In the genomic region with DNA sequence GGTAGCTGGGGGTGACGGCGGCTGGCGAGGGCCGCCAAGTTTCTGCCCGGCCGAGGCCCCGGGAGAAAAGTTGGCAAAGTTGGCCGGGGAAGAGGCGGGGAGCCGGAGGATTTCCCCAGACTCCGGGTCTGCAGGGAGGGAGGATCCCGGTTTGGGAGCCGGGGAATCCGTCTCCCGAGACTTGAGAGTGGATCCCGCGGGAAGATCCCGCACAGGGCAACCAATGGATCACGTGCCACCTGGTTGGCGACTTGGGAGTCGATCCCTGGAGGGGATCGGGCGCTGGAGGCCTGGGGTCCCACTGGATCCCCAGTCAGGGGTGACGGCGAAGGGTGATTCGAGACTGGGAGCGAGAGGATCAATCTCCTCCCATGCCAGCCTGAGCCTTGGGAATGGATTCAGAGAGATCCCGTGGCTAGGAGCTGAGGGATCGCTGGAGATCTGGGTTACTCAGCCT, we compare ENCODE assay signal across 8 cellular contexts. TPM values are rescaled to one million over a fixed set of nuclear protein-coding genes. Genes with fewer than 3 reads are reported as not detected.
DNase-seq lines count a peak whose midpoint lies in the region; ATAC-seq and TF ChIP-seq lines count a peak whose summit lies in the region.

No MANE protein-coding gene starts in this region.

- H2AK5ac ChIP-seq in H9 (ENCODE audit: insufficient read length, low read length): no peak overlapping the region

- H3K4me1 ChIP-seq in H9 (ENCODE audit: insufficient read depth, low read length) (peaks cover 4% of the 10 kb centered on the region; the same call in 1 of the 2 replicates), esophagus (ENCODE audit: control insufficient read depth in 2 of 2, insufficient read depth in 2 of 2, low read length in 1 of 2) (peaks cover 0 to 8% of the 10 kb centered on the region in 2 donors), aorta (ENCODE audit: control insufficient read depth in 1 of 2, insufficient read depth in 2 of 2, low read length in 2 of 2) (no peaks in the 10 kb centered on the region), SJCRH30 (no peaks in the 10 kb centered on the region)

- H3K27me3 ChIP-seq in H9 (ENCODE audit: insufficient read depth, low read length) (no peaks in the 10 kb centered on the region), esophagus (ENCODE audit: control insufficient read depth in 1 of 2, insufficient read depth in 2 of 2, low read length in 2 of 2) (no peaks in the 10 kb centered on the region), aorta (ENCODE audit: control insufficient read depth in 1 of 2, insufficient read depth in 2 of 2, low read length in 1 of 2) (no peaks in the 10 kb centered on the region), SJCRH30 (peaks cover 5% of the 10 kb centered on the region; the same call in 1 of the 2 replicates)

- H3K9me3 ChIP-seq in H9 (ENCODE audit: control insufficient read depth, low read depth, low read length) (no peaks in the 10 kb centered on the region), T-helper 17 cell (ENCODE audit: control insufficient read depth, low read length, poor library complexity, severe bottlenecking) (no peaks in the 10 kb centered on the region), esophagus (ENCODE audit: control insufficient read depth in 2 of 2, insufficient read depth in 1 of 2, low read depth in 1 of 2, low read length in 1 of 2) (no peaks in the 10 kb centered on the region), aorta (ENCODE audit: control insufficient read depth, low read length) (no peaks in the 10 kb centered on the region), SJCRH30 (replicated peaks) (no peaks in the 10 kb centered on the region)

- H3K27me3 Mint-ChIP-seq in H9 (ENCODE audit: low read depth) (no peaks in the 10 kb centered on the region), T-helper 17 cell (peaks cover 72% of the 10 kb centered on the region)

- peak overlapping the region; percentile 89 for H3K18ac ChIP-seq in H9 (ENCODE audit: insufficient read length, low read depth, low read length)

- no peak overlapping the region for H4K8ac ChIP-seq in H9 (replicated peaks; ENCODE audit: insufficient read length, low read depth, low read length)

- peak overlapping the region; percentile 91 for H3K4me2 ChIP-seq in H9 (ENCODE audit: insufficient read depth, insufficient read length, low read length)

- peaks cover 44 to 50% of the 10 kb centered on the region in 2 experiments for H3K4me1 Mint-ChIP-seq in H9
- peaks cover 12% of the 10 kb centered on the region for H3K4me1 Mint-ChIP-seq in T-helper 17 cell

- H3K27ac ChIP-seq in H9 (ENCODE audit: insufficient read length, low read depth, low read length) (no peak overlapping the region), esophagus (ENCODE audit: low read depth in 2 of 2, low read length in 1 of 2) (peak overlapping the region; percentile 75 to 92), aorta (ENCODE audit: low read depth in 1 of 2, low read length in 2 of 2) (no peak overlapping the region), SJCRH30 (no peak overlapping the region)

- no peaks in the 10 kb centered on the region for H3K9me3 Mint-ChIP-seq in H9

- no peaks in the 10 kb centered on the region for H3K79me2 ChIP-seq in H9 (ENCODE audit: insufficient read depth, low read length)

- H2BK5ac ChIP-seq in H9 (ENCODE audit: insufficient read length, low read length): no peak overlapping the region

- H3T11ph ChIP-seq in H9 (ENCODE audit: low read length): no peak overlapping the region

- WGBS in H9 (ENCODE audit: extremely low coverage, insufficient read length, low lambda C conversion rate): no CpG with 5 or more reads among the region's 29 CpGs
- WGBS in esophagus, 2 donors: 1% methylated on average over 25 to 29 of the region's 29 CpGs
- WGBS in aorta, 2 donors: 0 to 1% methylated on average over 29 of the region's 29 CpGs

- TF ChIP-seq CTCF in AG10803 (conservative IDR thresholded peaks at IDR 0.05; ENCODE audit: low read length) (no peak), H9 (conservative IDR thresholded peaks at IDR 0.05) (no peak)

- H3K9ac ChIP-seq in H9 (ENCODE audit: extremely low read depth, insufficient read length, low read length): peak overlapping the region; percentile 94

- no peaks in the 10 kb centered on the region for H4K20me1 ChIP-seq in H9 (ENCODE audit: control insufficient read depth, insufficient read depth, insufficient read length)

- no peak overlapping the region for H2BK20ac ChIP-seq in H9 (ENCODE audit: low read depth, low read length, poor library complexity, severe bottlenecking)

- no peak overlapping the region for H2BK120ac ChIP-seq in H9 (ENCODE audit: low read depth, low read length, poor library complexity, severe bottlenecking)

- peak overlapping the region; percentile 96 to 98 (median 98) for H3K27ac Mint-ChIP-seq in H9
- H3K27ac Mint-ChIP-seq in T-helper 17 cell: no peak overlapping the region

- no peak overlapping the region for H3K56ac ChIP-seq in H9 (ENCODE audit: insufficient read length, low read depth, low read length)

- H3K4me3 ChIP-seq in AG10803 (ENCODE audit: low read length) (peak overlapping the region; percentile 72), esophagus (ENCODE audit: low read depth in 1 of 2, low read length in 2 of 2) (peak overlapping the region; percentile 76 to 81), aorta (ENCODE audit: low read length in 2 of 2) (peak overlapping the region; percentile 58 to 65), SJCRH30 (no peak overlapping the region)

- no peak overlapping the region for H3K23ac ChIP-seq in H9 (ENCODE audit: insufficient read length, low read depth, low read length)

- H3K23me2 ChIP-seq in H9 (ENCODE audit: insufficient read length, low read depth, low read length, poor library complexity, severe bottlenecking): peaks cover 12% of the 10 kb centered on the region

- H3K14ac ChIP-seq in H9 (ENCODE audit: insufficient read depth, low read length): peak overlapping the region; percentile 94

- ATAC-seq in T-helper 17 cell: no peak
- ATAC-seq in aorta (ENCODE audit: low FRiP score): peak; percentile 32

- H3K79me1 ChIP-seq in H9 (ENCODE audit: insufficient read depth, low read depth, low read length, poor library complexity, severe bottlenecking): no peaks in the 10 kb centered on the region

- DNase-seq in AG10803 (ENCODE audit: low read depth): peak; percentile 33
- DNase-seq in H9: peak; percentile 81
- DNase-seq in T-helper 17 cell: no peak
- DNase-seq in myocyte (ENCODE audit: low read depth): peak; percentile 66
- peak; percentile 58 to 80 for DNase-seq in aorta
- DNase-seq in activated effector memory CD4-positive, alpha-beta T cell treated with anti-CD3 and anti-CD28 coated beads, Interleukin-2, amount 50 U/mL, for 16 hours: no peak
- no peak for DNase-seq in SJCRH30

- peak overlapping the region; percentile 41; the same call in 1 of the 2 replicates for H3K4ac ChIP-seq in H9 (ENCODE audit: low read depth, low read length)

- intact Hi-C loops in aorta (cut with DNase I): loop anchor here (1.0 to 5.0 kb wide), 3 partner anchors 34 to 95 kb away; no protein-coding TSS in a partner anchor

- H3K4me3 Mint-ChIP-seq in H9 (peak overlapping the region; percentile 95), T-helper 17 cell (peak overlapping the region; percentile 90)

- H3K36me3 Mint-ChIP-seq in H9 (ENCODE audit: insufficient read depth in 1 of 3, low read depth in 3 of 3) (peaks cover 0 to 6% (median 5%) of the 10 kb centered on the region in 3 experiments; a peak in 2 of 7 replicates), T-helper 17 cell (ENCODE audit: low read depth) (peaks cover 5% of the 10 kb centered on the region)

- no peak overlapping the region for H2BK15ac ChIP-seq in H9 (ENCODE audit: low read depth, low read length)

- H2BK12ac ChIP-seq in H9 (ENCODE audit: insufficient read length, low read depth, low read length): no peak overlapping the region

- H3K36me3 ChIP-seq in esophagus (ENCODE audit: control insufficient read depth in 2 of 2, insufficient read depth in 2 of 2, low read length in 1 of 2): no peaks in the 10 kb centered on the region
- no peaks in the 10 kb centered on the region for H3K36me3 ChIP-seq in aorta (ENCODE audit: control insufficient read depth in 1 of 2, insufficient read depth in 2 of 2, low read length in 1 of 2)
- H3K36me3 ChIP-seq in SJCRH30: no peaks in the 10 kb centered on the region

- no peak overlapping the region for H2AFZ ChIP-seq in H9 (ENCODE audit: low read length)

- H4K91ac ChIP-seq in H9 (ENCODE audit: insufficient read length, low read depth, low read length): peak overlapping the region; percentile 54

- no peak overlapping the region for H4K5ac ChIP-seq in H9 (ENCODE audit: insufficient read length, low read depth, low read length)

RNA-seq across cellular contexts. Expression of gene KIAA1671, which starts 0.3 kb away (rescaled TPM):
- total RNA-seq in H9 (2021) (20.7 and 22.6 TPM in 2 replicates), T-helper 17 cell (1 to 10 TPM; 1.4 to 3.2 TPM), myocyte (10.4 and 11.2 TPM in 2 replicates), aorta (10 to 100 TPM; 57.0 to 93.3 TPM)
- polyA plus RNA-seq in esophagus (10 to 100 TPM; 14.2 to 17.7 TPM), aorta (10 to 100 TPM; 11.5 to 15.4 TPM)
- 11.1 TPM for polyA plus RNA-seq in myocyte (2012)
- 19.7 and 20.4 TPM in 2 replicates for total RNA-seq in SJCRH30 (2014; rRNA removed; shearing (Covaris generic))

RNA-seq across cellular contexts. Expression of gene LHFPL7, which starts 6.4 kb away (rescaled TPM):
- total RNA-seq in H9 (2021) (not detected in 2 replicates), T-helper 17 cell (not detected), myocyte (not detected in 2 replicates), aorta (not detected)
- polyA plus RNA-seq in esophagus (not detected), aorta (not detected)
- polyA plus RNA-seq in myocyte (2012): not detected
- total RNA-seq in SJCRH30 (2014; rRNA removed; shearing (Covaris generic)): not detected in 2 replicates

Comparison
In these comparisons a context has a peak if more than half of its experiments do, and no peak if none do; other contexts are left out.
1. DNase-seq: peak in AG10803 (single experiment), H9 (single experiment), myocyte (single experiment) and aorta (2 of 2); none in T-helper 17 cell (0 of 3), activated effector memory CD4-positive, alpha-beta T cell treated with anti-CD3 and anti-CD28 coated beads, Interleukin-2, amount 50 U/mL, for 16 hours (single experiment) and SJCRH30 (0 of 2).
2. H3K27ac ChIP-seq: peak in esophagus (2 of 2); none in H9 (single experiment), aorta (0 of 2) and SJCRH30 (single experiment).